In genomic region chr3:197426161-197426566, GRCh38 we compare ENCODE assay signal across 23 cellular contexts.
DNase-seq lines count a peak whose midpoint lies in the region; ATAC-seq and TF ChIP-seq lines count a peak whose summit lies in the region.
"Had no signal": no experiment of that assay in that cellular context is flagged by ENCODE, and none has a peak within 500 bp of the region (broad histone marks: within the 10 kb centered on the region; RNA-seq: fewer than 3 reads in every experiment).

No MANE protein-coding gene starts in this region.

- no peaks in the 10 kb centered on the region for H3K9me3 Mint-ChIP-seq in progenitor cell of endocrine pancreas (ENCODE audit: low read depth)
- H3K9me3 Mint-ChIP-seq: activated T-helper 17 cell treated with anti-CD3 and anti-CD28 coated beads, Interleukin-2, amount 50 U/mL, for 72 hours; naive thymus-derived CD4-positive, alpha-beta T cell; WTC11 had no signal

- intact Hi-C loops in Right ventricle myocardium superior (cut with DNase I), result no loop called here

- no peak overlapping the region for H3K27ac Mint-ChIP-seq in progenitor cell of endocrine pancreas
- H3K27ac Mint-ChIP-seq: WTC11 had no signal

- no peaks in the 10 kb centered on the region for H3K36me3 Mint-ChIP-seq in progenitor cell of endocrine pancreas (ENCODE audit: insufficient read depth)
- H3K36me3 Mint-ChIP-seq: WTC11 had no signal

- H3K9me3 ChIP-seq in cardiac muscle cell (ENCODE audit: low read depth), result no peaks in the 10 kb centered on the region
- H3K9me3 ChIP-seq: A549, lower lobe of right lung, psoas muscle, upper lobe of left lung had no signal

- TF ChIP-seq CTCF in cardiac muscle cell (IDR thresholded peaks at IDR 0.05; ENCODE audit: low read depth, low read length) (no peak), astrocyte of the cerebellum (IDR thresholded peaks at IDR 0.05; ENCODE audit: low read depth, low read length, missing control alignments) (no peak), progenitor cell of endocrine pancreas (IDR thresholded peaks at IDR 0.05; ENCODE audit: unreplicated experiment) (no peak)

- H3K4me3 Mint-ChIP-seq in progenitor cell of endocrine pancreas (ENCODE audit: low read depth), result no peak overlapping the region
- H3K4me3 Mint-ChIP-seq: activated T-helper 17 cell treated with anti-CD3 and anti-CD28 coated beads, Interleukin-2, amount 50 U/mL, for 72 hours; naive thymus-derived CD4-positive, alpha-beta T cell; WTC11 had no signal

- no peaks in the 10 kb centered on the region for H3K4me1 Mint-ChIP-seq in progenitor cell of endocrine pancreas (ENCODE audit: low read depth)

- no peak overlapping the region for H3K27ac ChIP-seq in cardiac muscle cell
- H3K27ac ChIP-seq: A549, C4-2B, lower lobe of right lung, psoas muscle, upper lobe of left lung had no signal

- in situ Hi-C loops in astrocyte of the cerebellum (cut with HindIII; ENCODE audit: low sequenced_read_pairs), result loop anchor here (5.0 kb wide), 1 partner anchor 74 kb away; no protein-coding TSS in a partner anchor

- DNase-seq in cardiac muscle cell (ENCODE audit: low read depth in 1 of 2, low spot score in 1 of 2) (peak; percentile 22 to 41), Right ventricle myocardium superior (no peak), astrocyte of the cerebellum (ENCODE audit: low read depth) (peak; percentile 54), iris pigment epithelial cell (ENCODE audit: low read depth) (peak; percentile 74), SW 1271 (lab: John Stamatoyannopoulos, UW) (no peak), progenitor cell of endocrine pancreas (ENCODE audit: low spot score, unreplicated experiment) (no peak), GF-D8 (lab: John Stamatoyannopoulos, UW) (no peak)
- DNase-seq in activated CD4-positive, alpha-beta T cell treated with anti-CD3 and anti-CD28 coated beads, Interleukin-2, amount 50 U/mL, for 4 hours, result no peak
- DNase-seq: cortex of kidney; Karpas-422; lower lobe of right lung; naive thymus-derived CD4-positive, alpha-beta T cell; NCI-H1436 treated with DMSO at 0.1 percent for 48 hours; NCI-H345; NK-92 treated with Interleukin-12 subunit alpha and Interleukin-12 subunit beta, amount 100 ng/mL, for 24 hours; psoas muscle; RPMI8226; stimulated activated naive CD4-positive, alpha-beta T cell treated with Interleukin-2 at 50 U/mL for 16 hours; upper lobe of left lung had no signal

- no peak for ATAC-seq in Right ventricle myocardium superior (ENCODE audit: poor library complexity)
- ATAC-seq: A549; activated T-helper 17 cell treated with anti-CD3 and anti-CD28 coated beads, Interleukin-2, amount 50 U/mL, for 72 hours; lower lobe of right lung; naive thymus-derived CD4-positive, alpha-beta T cell; psoas muscle; WTC11 had no signal

- H3K27me3 ChIP-seq in cardiac muscle cell, result no peaks in the 10 kb centered on the region
- H3K27me3 ChIP-seq: upper lobe of left lung had no signal

- no peaks in the 10 kb centered on the region for H3K4me1 ChIP-seq in cardiac muscle cell (ENCODE audit: low read depth)
- H3K4me1 ChIP-seq: psoas muscle, upper lobe of left lung had no signal

- H3K27me3 Mint-ChIP-seq in progenitor cell of endocrine pancreas, result peaks cover 54% of the 10 kb centered on the region

- H3K36me3 ChIP-seq in cardiac muscle cell, result no peaks in the 10 kb centered on the region
- H3K36me3 ChIP-seq: lower lobe of right lung, upper lobe of left lung had no signal

- no peak overlapping the region for H3K4me3 ChIP-seq in cardiac muscle cell
- H3K4me3 ChIP-seq in astrocyte of the cerebellum (ENCODE audit: low read depth, low read length), result no peak overlapping the region
- H3K4me3 ChIP-seq: A549, lower lobe of right lung, psoas muscle, upper lobe of left lung had no signal

Comparison
In these comparisons a context has a peak if more than half of its experiments do, and no peak if none do; other contexts are left out.
1. DNase-seq: peak in cardiac muscle cell (2 of 2), astrocyte of the cerebellum (single experiment) and iris pigment epithelial cell (single experiment); none in Right ventricle myocardium superior (single experiment), SW 1271 (0 of 2), progenitor cell of endocrine pancreas (single experiment), GF-D8 (single experiment) and activated CD4-positive, alpha-beta T cell treated with anti-CD3 and anti-CD28 coated beads, Interleukin-2, amount 50 U/mL, for 4 hours (0 of 2).